In the genomic region with DNA sequence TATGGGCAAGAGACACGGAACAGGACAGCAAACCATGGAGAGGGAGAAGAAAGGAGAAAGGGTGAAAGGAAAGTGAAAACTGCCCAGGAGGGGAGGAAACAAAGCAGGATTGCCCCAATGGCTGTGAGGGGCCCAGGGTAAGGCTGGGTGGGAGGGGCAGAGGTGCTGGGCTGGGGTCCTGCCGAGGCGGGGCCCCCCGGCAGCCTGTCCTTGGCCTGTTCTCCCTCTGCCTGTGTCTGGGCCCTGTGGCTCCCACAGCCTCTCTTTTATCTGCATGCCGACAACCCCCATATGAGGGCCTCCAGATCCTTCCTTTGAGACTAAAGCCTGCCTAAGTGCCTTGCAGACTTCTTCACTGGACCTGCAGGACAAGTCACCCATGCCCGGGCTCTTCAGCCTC, we compare ENCODE assay signal across 25 cellular contexts. TPM values are rescaled to one million over a fixed set of nuclear protein-coding genes. Genes with fewer than 3 reads are reported as not detected.
DNase-seq lines count a peak whose midpoint lies in the region; ATAC-seq and TF ChIP-seq lines count a peak whose summit lies in the region.
"Had no signal": no experiment of that assay in that cellular context is flagged by ENCODE, and none has a peak within 500 bp of the region (broad histone marks: within the 10 kb centered on the region; RNA-seq: fewer than 3 reads in every experiment).

No MANE protein-coding gene starts in this region.

- no peak for TF ChIP-seq POLR2A in ovary (IDR thresholded peaks at IDR 0.05)

- no peak for ATAC-seq in stimulated activated naive CD8-positive, alpha-beta T cell treated with anti-CD3 and anti-CD28 coated beads, Interleukin-15, Interleukin-2, amounts not matched to agents 100 U/mL and 50 U/mL, for 24 hours
- ATAC-seq in stimulated activated naive CD8-positive, alpha-beta T cell treated with anti-CD3 and anti-CD28 coated beads, Interleukin-15, amount 100 ng/mL, for 72 hours: no peak
- ATAC-seq in HG02981 (IDR thresholded peaks at IDR 0.05; ENCODE audit: unreplicated experiment): no peak
- no peak for ATAC-seq in HG03571 (IDR thresholded peaks at IDR 0.05; ENCODE audit: unreplicated experiment)
- ATAC-seq: natural killer cell, upper lobe of right lung had no signal

- 68 to 75% (median 75%) methylated on average over 6 of the region's 6 CpGs for WGBS in ovary, 3 donors

- H3K27me3 ChIP-seq in ovary: no peaks in the 10 kb centered on the region
- H3K27me3 ChIP-seq: BLaER1, esophagus muscularis mucosa, upper lobe of right lung had no signal

- no peaks in the 10 kb centered on the region for H3K36me3 ChIP-seq in ovary

- no peaks in the 10 kb centered on the region for H3K4me1 ChIP-seq in ovary (ENCODE audit: insufficient read depth)
- H3K4me1 ChIP-seq: BLaER1, Caco-2, upper lobe of right lung had no signal

- H3K4me3 Mint-ChIP-seq in stimulated activated naive CD8-positive, alpha-beta T cell treated with anti-CD3 and anti-CD28 coated beads, Interleukin-15, Interleukin-2, amounts not matched to agents 100 ng/mL and 50 ng/mL, for 24 hours: no peak overlapping the region
- H3K4me3 Mint-ChIP-seq in activated naive CD8-positive, alpha-beta T cell: no peak overlapping the region
- H3K4me3 Mint-ChIP-seq in stimulated activated naive CD8-positive, alpha-beta T cell treated with anti-CD3 and anti-CD28 coated beads, Interleukin-15, amount 100 ng/mL, for 72 hours: no peak overlapping the region
- H3K4me3 Mint-ChIP-seq: natural killer cell had no signal

- H3K36me3 Mint-ChIP-seq in stimulated activated naive CD8-positive, alpha-beta T cell treated with anti-CD3 and anti-CD28 coated beads, Interleukin-15, Interleukin-2, amounts not matched to agents 100 ng/mL and 50 ng/mL, for 24 hours (ENCODE audit: low read depth): peaks cover 60% of the 10 kb centered on the region
- peaks cover 12% of the 10 kb centered on the region for H3K36me3 Mint-ChIP-seq in activated naive CD8-positive, alpha-beta T cell
- H3K36me3 Mint-ChIP-seq: natural killer cell had no signal

- no peaks in the 10 kb centered on the region for H3K27me3 Mint-ChIP-seq in stimulated activated naive CD8-positive, alpha-beta T cell treated with anti-CD3 and anti-CD28 coated beads, Interleukin-15, Interleukin-2, amounts not matched to agents 100 ng/mL and 50 ng/mL, for 24 hours
- H3K27me3 Mint-ChIP-seq in activated naive CD8-positive, alpha-beta T cell: no peaks in the 10 kb centered on the region
- no peaks in the 10 kb centered on the region for H3K27me3 Mint-ChIP-seq in stimulated activated naive CD8-positive, alpha-beta T cell treated with anti-CD3 and anti-CD28 coated beads, Interleukin-15, amount 100 ng/mL, for 72 hours

- H3K27ac Mint-ChIP-seq in stimulated activated naive CD8-positive, alpha-beta T cell treated with anti-CD3 and anti-CD28 coated beads, Interleukin-15, Interleukin-2, amounts not matched to agents 100 ng/mL and 50 ng/mL, for 24 hours: peak overlapping the region; percentile 67
- H3K27ac Mint-ChIP-seq in activated naive CD8-positive, alpha-beta T cell: peak overlapping the region; percentile 64
- peak overlapping the region; percentile 13 to 31 for H3K27ac Mint-ChIP-seq in stimulated activated naive CD8-positive, alpha-beta T cell treated with anti-CD3 and anti-CD28 coated beads, Interleukin-15, amount 100 ng/mL, for 72 hours

- H3K4me1 Mint-ChIP-seq in stimulated activated naive CD8-positive, alpha-beta T cell treated with anti-CD3 and anti-CD28 coated beads, Interleukin-15, Interleukin-2, amounts not matched to agents 100 ng/mL and 50 ng/mL, for 24 hours (ENCODE audit: low read depth): no peaks in the 10 kb centered on the region
- no peaks in the 10 kb centered on the region for H3K4me1 Mint-ChIP-seq in activated naive CD8-positive, alpha-beta T cell (ENCODE audit: low read depth)
- H3K4me1 Mint-ChIP-seq in stimulated activated naive CD8-positive, alpha-beta T cell treated with anti-CD3 and anti-CD28 coated beads, Interleukin-15, amount 100 ng/mL, for 72 hours: peaks cover 8% of the 10 kb centered on the region

- TF ChIP-seq CTCF in ovary (IDR thresholded peaks at IDR 0.05): no peak

- H3K27ac ChIP-seq in ovary: no peak overlapping the region
- H3K27ac ChIP-seq: BLaER1, esophagus muscularis mucosa, upper lobe of right lung had no signal

- no peak overlapping the region for H3K4me3 ChIP-seq in ovary
- H3K4me3 ChIP-seq: BLaER1, esophagus muscularis mucosa, upper lobe of right lung had no signal

- intact Hi-C loops in ovary (cut with DNase I): no loop called here

- no peaks in the 10 kb centered on the region for H3K9me3 ChIP-seq in ovary
- H3K9me3 ChIP-seq: BLaER1, Caco-2, esophagus muscularis mucosa, upper lobe of right lung had no signal

- TF ChIP-seq EP300 in ovary (IDR thresholded peaks at IDR 0.05): no peak

- no peak for DNase-seq in stimulated activated naive CD8-positive, alpha-beta T cell treated with anti-CD3 and anti-CD28 coated beads, Interleukin-15, Interleukin-2, amounts not matched to agents 100 U/mL and 50 U/mL, for 24 hours
- DNase-seq in iPS-NIHi7 (ENCODE audit: extremely low spot score) (peak; percentile 8), ovary (no peak)
- DNase-seq in stimulated activated naive CD8-positive, alpha-beta T cell treated with anti-CD3 and anti-CD28 coated beads, Interleukin-15, amount 100 ng/mL, for 72 hours: no peak
- DNase-seq: activated CD4-positive, alpha-beta T cell treated with anti-CD3 and anti-CD28 coated beads, Interleukin-2, amount 50 U/mL, for 4 hours; central memory CD4-positive, alpha-beta T cell; dermis blood vessel endothelial cell; foreskin fibroblast; head of caudate nucleus; Karpas-422; natural killer cell; NCI-H1930; NCI-H526; SHP77 treated with DMSO at 0.1 percent for 48 hours; stimulated activated CD4-positive, alpha-beta T cell treated with anti-CD3 and anti-CD28 coated beads, Interleukin-4, amount 100 ng/mL, for 24 hours; T1000 had no signal

- no peaks in the 10 kb centered on the region for H3K9me3 Mint-ChIP-seq in stimulated activated naive CD8-positive, alpha-beta T cell treated with anti-CD3 and anti-CD28 coated beads, Interleukin-15, Interleukin-2, amounts not matched to agents 100 ng/mL and 50 ng/mL, for 24 hours
- no peaks in the 10 kb centered on the region for H3K9me3 Mint-ChIP-seq in activated naive CD8-positive, alpha-beta T cell (ENCODE audit: low read depth)
- no peaks in the 10 kb centered on the region for H3K9me3 Mint-ChIP-seq in stimulated activated naive CD8-positive, alpha-beta T cell treated with anti-CD3 and anti-CD28 coated beads, Interleukin-15, amount 100 ng/mL, for 72 hours
- H3K9me3 Mint-ChIP-seq: activated T-helper 2 cell treated with anti-CD3 and anti-CD28 coated beads, Interferon-gamma antibody, Interleukin-2, Interleukin-4, amounts not matched to agents 10 μg/mL and 5 μg/mL and 100 μg/mL, durations not matched to agents 14 hours and 24 hours and 36 hours; natural killer cell had no signal

RNA-seq across cellular contexts. Expression of gene ZNHIT3, which starts 15.5 kb away (rescaled TPM):
- 10 to 100 TPM; 27.7 to 47.2 (median 29.9) TPM for total RNA-seq in ovary
- 10 to 100 TPM; 59.5 to 63.5 TPM for polyA plus RNA-seq in ovary

RNA-seq across cellular contexts. Expression of gene MYO19, which starts 32.7 kb away (rescaled TPM):
- 10 to 100 TPM; 20.0 to 46.7 (median 28.8) TPM for total RNA-seq in ovary
- 10 to 100 TPM; 13.4 to 13.9 TPM for polyA plus RNA-seq in ovary

RNA-seq across cellular contexts. Expression of gene PIGW, which starts 32.8 kb away (rescaled TPM):
- total RNA-seq in ovary: 1 to 10 TPM in 6 of 7 donors, under 1 TPM in 1; 0.60 to 10.0 (median 4.6) TPM
- 1 to 10 TPM; 3.0 to 7.1 TPM for polyA plus RNA-seq in ovary

RNA-seq across cellular contexts. Expression of gene GGNBP2, which starts 42.8 kb away (rescaled TPM):
- 10 to 100 TPM; 45.1 to 92.1 (median 66.2) TPM for total RNA-seq in ovary
- polyA plus RNA-seq in ovary: 10 to 100 TPM; 52.4 to 86.2 TPM
